Comparison of ENCODE assay signal across 11 cellular contexts in genomic region chr2:138421971-138422335, GRCh38.
A peak's percentile ranks its signal among the peaks of the same experiment; 100 is the strongest.
DNase-seq lines count a peak whose midpoint lies in the region; TF ChIP-seq lines count a peak whose summit lies in the region.
"Had no signal": no experiment of that assay in that cellular context is flagged by ENCODE, and none has a peak within 500 bp of the region (broad histone marks: within the 10 kb centered on the region; RNA-seq: fewer than 3 reads in every experiment).

No MANE protein-coding gene starts in this region.

- H3K36me3 ChIP-seq in breast epithelium (no peaks in the 10 kb centered on the region), mesendoderm (ENCODE audit: control insufficient read depth, insufficient read depth, low read length) (no peaks in the 10 kb centered on the region)

- peaks cover 11 to 12% of the 10 kb centered on the region in 2 donors for H3K9me3 ChIP-seq in breast epithelium

- no peak overlapping the region for H3K4me2 ChIP-seq in mesendoderm (ENCODE audit: low read length)

- no peaks in the 10 kb centered on the region for H3K79me2 ChIP-seq in mesendoderm (ENCODE audit: control insufficient read depth, insufficient read depth, low read length)

- peak overlapping the region; percentile 20 to 73 for H3K27ac ChIP-seq in breast epithelium
- no peak overlapping the region for H3K27ac ChIP-seq in mesendoderm (ENCODE audit: low read depth, low read length)

- DNase-seq in Caki2 (ENCODE audit: low read depth) (peak; percentile 53), LoVo (ENCODE audit: low spot score) (peak; percentile 63), breast epithelium (ENCODE audit: low spot score in 2 of 2) (peak in 1 of 2 donors; percentile 60), mesendoderm (peak; percentile 76), NCI-H1930 (lab: John Stamatoyannopoulos, UW) (no peak), cerebellar nuclear complex (lab: John Stamatoyannopoulos, UW) (no peak), hypothalamus (lab: John Stamatoyannopoulos, UW) (no peak)
- DNase-seq in activated CD4-positive, alpha-beta T cell treated with anti-CD3 and anti-CD28 coated beads, Interleukin-2, amount 10 ng/mL, durations not matched to agents 24 days and 14 days, result no peak
- DNase-seq: activated CD4-positive, CD25-positive, alpha-beta regulatory T cell treated with anti-CD3 and anti-CD28 coated beads, Interleukin-2, amount 50 U/mL, for 72 hours; anterior cingulate cortex; NCI-H187 had no signal

- H3K27me3 ChIP-seq in breast epithelium, result no peaks in the 10 kb centered on the region
- H3K27me3 ChIP-seq in mesendoderm (ENCODE audit: insufficient read depth, low read length, poor library complexity), result no peaks in the 10 kb centered on the region

- H3K18ac ChIP-seq in mesendoderm (ENCODE audit: low read length), result no peak overlapping the region

- no peak for TF ChIP-seq CTCF in breast epithelium (IDR thresholded peaks at IDR 0.05)

- peaks cover 13% of the 10 kb centered on the region for H3K9me3 Mint-ChIP-seq in activated CD4-positive, alpha-beta T cell treated with anti-CD3 and anti-CD28 coated beads, Interleukin-2, amount 10 ng/mL, durations not matched to agents 24 days and 14 days

- H3K4me1 Mint-ChIP-seq in activated CD4-positive, alpha-beta T cell treated with anti-CD3 and anti-CD28 coated beads, Interleukin-2, amount 10 ng/mL, durations not matched to agents 24 days and 14 days, result no peaks in the 10 kb centered on the region

- no peaks in the 10 kb centered on the region for H3K36me3 Mint-ChIP-seq in activated CD4-positive, alpha-beta T cell treated with anti-CD3 and anti-CD28 coated beads, Interleukin-2, amount 10 ng/mL, durations not matched to agents 24 days and 14 days (ENCODE audit: low read depth)

- no peak overlapping the region for H2BK5ac ChIP-seq in mesendoderm (ENCODE audit: low read length)

- H4K8ac ChIP-seq in mesendoderm (ENCODE audit: low read depth, low read length), result no peak overlapping the region

- intact Hi-C loops in breast epithelium (cut with DNase I; ENCODE audit: low total_unique reads), result no loop called here
- intact Hi-C loops in activated CD4-positive, alpha-beta T cell treated with anti-CD3 and anti-CD28 coated beads, Interleukin-2, amount 10 ng/mL, durations not matched to agents 24 days and 14 days (cut with micrococcal nuclease), result no loop called here

- H3K79me1 ChIP-seq in mesendoderm (ENCODE audit: low read length), result no peaks in the 10 kb centered on the region

- no peak overlapping the region for H2AK5ac ChIP-seq in mesendoderm (ENCODE audit: low read length)

- H3K4me1 ChIP-seq in breast epithelium (no peaks in the 10 kb centered on the region), mesendoderm (ENCODE audit: control insufficient read depth, low read depth, low read length) (no peaks in the 10 kb centered on the region)

- H3K27me3 Mint-ChIP-seq in activated CD4-positive, alpha-beta T cell treated with anti-CD3 and anti-CD28 coated beads, Interleukin-2, amount 10 ng/mL, durations not matched to agents 24 days and 14 days, result no peaks in the 10 kb centered on the region

- no peak overlapping the region for H2BK120ac ChIP-seq in mesendoderm (ENCODE audit: low read depth, low read length)

- no peak overlapping the region for H3K27ac Mint-ChIP-seq in activated CD4-positive, alpha-beta T cell treated with anti-CD3 and anti-CD28 coated beads, Interleukin-2, amount 10 ng/mL, durations not matched to agents 24 days and 14 days

- H3K4ac ChIP-seq in mesendoderm (ENCODE audit: low read depth, low read length), result no peak overlapping the region

- no peak overlapping the region for H4K5ac ChIP-seq in mesendoderm (ENCODE audit: low read length)

- no peak overlapping the region for H3K56ac ChIP-seq in mesendoderm (ENCODE audit: low read length)

- H3K4me3 Mint-ChIP-seq in activated CD4-positive, alpha-beta T cell treated with anti-CD3 and anti-CD28 coated beads, Interleukin-2, amount 10 ng/mL, durations not matched to agents 24 days and 14 days, result no peak overlapping the region

- no peak for TF ChIP-seq POLR2A in breast epithelium (IDR thresholded peaks at IDR 0.05)

- H2BK15ac ChIP-seq in mesendoderm (replicated peaks; ENCODE audit: low read depth), result no peak overlapping the region

- in situ Hi-C loops in Caki2 (cut with HindIII; ENCODE audit: low pct_unique_long_range_greater_than_20kb, low sequenced_read_pairs), result no loop called here

- H3K4me3 ChIP-seq in breast epithelium, result no peak overlapping the region
- no peak overlapping the region for H3K4me3 ChIP-seq in mesendoderm (ENCODE audit: low read length)

- no peak overlapping the region for H3K23ac ChIP-seq in mesendoderm (ENCODE audit: low read length)

- H3K9ac ChIP-seq in mesendoderm (ENCODE audit: low read length), result no peak overlapping the region

Comparison
In these comparisons a context has a peak if more than half of its experiments do, and no peak if none do; other contexts are left out.
1. DNase-seq: peak in Caki2 (single experiment), LoVo (single experiment) and mesendoderm (single experiment); none in NCI-H1930 (0 of 2), cerebellar nuclear complex (0 of 2), activated CD4-positive, alpha-beta T cell treated with anti-CD3 and anti-CD28 coated beads, Interleukin-2, amount 10 ng/mL, durations not matched to agents 24 days and 14 days (single experiment) and hypothalamus (0 of 51).